ENCODE assay signal across 9 cellular contexts in the genomic region with DNA sequence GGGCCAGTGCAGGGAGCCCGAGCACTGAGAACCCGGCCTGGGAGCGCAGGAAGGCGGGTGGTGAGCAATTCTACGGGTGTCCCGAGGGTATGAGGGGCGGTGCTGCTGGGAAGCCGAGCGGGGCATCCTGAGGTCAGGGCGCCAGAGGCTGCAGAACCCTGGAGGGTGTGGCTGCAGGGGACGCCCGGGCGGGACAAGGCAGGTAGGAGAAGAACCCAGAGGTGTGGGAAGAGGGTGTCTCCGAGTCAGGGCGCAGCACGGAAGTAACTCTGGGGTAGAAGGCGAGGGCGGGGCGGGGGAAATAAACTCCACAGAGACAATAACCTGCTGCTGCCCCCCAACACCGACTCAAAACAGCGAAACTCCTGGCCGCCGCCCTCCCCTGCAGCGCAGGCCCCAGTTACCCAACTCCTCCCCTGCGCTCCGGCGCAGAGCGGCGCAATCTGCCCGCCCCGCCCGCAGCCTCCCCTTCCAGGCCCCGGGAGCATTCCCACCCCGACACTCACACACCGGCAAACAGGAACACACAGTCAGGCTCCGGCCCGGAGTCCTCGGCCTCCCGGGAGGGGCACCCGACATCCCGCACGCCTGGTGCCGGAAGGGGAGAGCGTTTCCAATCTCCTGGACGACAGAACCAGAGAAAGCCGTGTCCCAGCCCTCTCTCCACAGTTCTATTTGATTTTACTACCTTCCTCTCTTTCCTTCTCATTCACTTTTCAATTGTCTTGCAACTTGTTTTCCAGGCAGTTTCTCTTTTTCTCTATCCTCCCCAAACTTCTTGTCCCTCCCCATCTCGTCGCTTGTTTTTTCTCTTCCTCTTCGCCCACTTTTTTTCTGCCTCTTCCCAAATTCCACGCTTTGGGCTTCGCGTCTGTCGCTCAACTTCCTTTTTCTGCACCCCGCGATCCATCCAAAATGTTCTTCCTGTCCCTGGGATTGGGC. TPM values are rescaled to one million over a fixed set of nuclear protein-coding genes. Genes with fewer than 3 reads are reported as not detected.
DNase-seq lines count a peak whose midpoint lies in the region; ATAC-seq and TF ChIP-seq lines count a peak whose summit lies in the region.
"Had no signal": no experiment of that assay in that cellular context is flagged by ENCODE, and none has a peak within 500 bp of the region (broad histone marks: within the 10 kb centered on the region; RNA-seq: fewer than 3 reads in every experiment).

No MANE protein-coding gene starts in this region.

- H3K27ac ChIP-seq in suprapubic skin: no peak overlapping the region
- H3K27ac ChIP-seq: pancreas had no signal

- H3K36me3 ChIP-seq in iPS-15b (ENCODE audit: control insufficient read depth, insufficient read depth, low read length) (no peaks in the 10 kb centered on the region), suprapubic skin (no peaks in the 10 kb centered on the region)
- H3K36me3 ChIP-seq: pancreas had no signal

- peak overlapping the region; percentile 79 for H3K4me3 ChIP-seq in iPS-15b (ENCODE audit: low read depth, low read length)
- H3K4me3 ChIP-seq in suprapubic skin: peak overlapping the region; percentile 36

- no peak for ATAC-seq in activated T-cell treated with anti-CD3 and anti-CD28 coated beads, Interleukin-2, amount 50 U/mL, for 4 hours
- peak; percentile 20 for ATAC-seq in WTC11
- ATAC-seq in GM19351 (IDR thresholded peaks at IDR 0.05; ENCODE audit: unreplicated experiment): no peak

- WGBS in suprapubic skin: 7% methylated on average over 27 of the region's 55 CpGs

- H3K36me3 Mint-ChIP-seq in activated T-cell treated with anti-CD3 and anti-CD28 coated beads, Interleukin-2, amount 50 U/mL, for 4 hours (ENCODE audit: insufficient read depth): no peaks in the 10 kb centered on the region
- H3K36me3 Mint-ChIP-seq in WTC11: peaks cover 5% of the 10 kb centered on the region; the same call in 1 of the 2 replicates

- H3K9ac ChIP-seq in iPS-15b (ENCODE audit: low read depth, low read length): peak overlapping the region; percentile 26

- H3K27ac Mint-ChIP-seq in WTC11: no peak overlapping the region

- TF ChIP-seq EP300 in suprapubic skin (IDR thresholded peaks at IDR 0.05): no peak

- CTCF ChIA-PET in WTC11 (lab: Charles Lee): interaction anchor here (4.5 kb wide), 1 partner anchor 16 kb away, joined by 43 read pairs; no protein-coding TSS in a partner anchor

- peak overlapping the region; percentile 68 for H3K4me3 Mint-ChIP-seq in activated T-cell treated with anti-CD3 and anti-CD28 coated beads, Interleukin-2, amount 50 U/mL, for 4 hours
- peak overlapping the region; percentile 94 for H3K4me3 Mint-ChIP-seq in WTC11

- peaks cover 84% of the 10 kb centered on the region for H3K27me3 Mint-ChIP-seq in activated T-cell treated with anti-CD3 and anti-CD28 coated beads, Interleukin-2, amount 50 U/mL, for 4 hours (ENCODE audit: low read depth)
- peaks cover 84% of the 10 kb centered on the region for H3K27me3 Mint-ChIP-seq in WTC11 (ENCODE audit: low read depth)

- no peak for TF ChIP-seq POLR2A in suprapubic skin (IDR thresholded peaks at IDR 0.05)

- H3K9me3 ChIP-seq in iPS-15b (ENCODE audit: control insufficient read depth, insufficient read depth, low read length): no peaks in the 10 kb centered on the region
- H3K9me3 ChIP-seq in suprapubic skin: no peaks in the 10 kb centered on the region
- H3K9me3 ChIP-seq: pancreas had no signal

- H3K4me1 Mint-ChIP-seq in activated T-cell treated with anti-CD3 and anti-CD28 coated beads, Interleukin-2, amount 50 U/mL, for 4 hours (ENCODE audit: low read depth): peaks cover 32% of the 10 kb centered on the region
- peaks cover 37% of the 10 kb centered on the region for H3K4me1 Mint-ChIP-seq in WTC11

- POLR2A ChIA-PET in WTC11 (lab: Charles Lee): no interaction called here

- no peak for DNase-seq in activated T-cell treated with anti-CD3 and anti-CD28 coated beads, Interleukin-2, amount 50 U/mL, for 4 hours
- no peak for DNase-seq in activated T-cell treated with anti-CD3 and anti-CD28 coated beads for 4 hours
- DNase-seq in WTC11 (ENCODE audit: low spot score): peak; percentile 49
- DNase-seq in suprapubic skin (ENCODE audit: low spot score in 2 of 2): no peak
- no peak for DNase-seq in NOMO-1 treated with DMSO at 0.1 percent for 48 hours (lab: John Stamatoyannopoulos, UW; ENCODE audit: unreplicated experiment)
- no peak for DNase-seq in effector CD8-positive, alpha-beta T cell (lab: John Stamatoyannopoulos, UW)

- no peak for TF ChIP-seq CTCF in WTC11 (IDR thresholded peaks at IDR 0.05)
- TF ChIP-seq CTCF in suprapubic skin (IDR thresholded peaks at IDR 0.05): no peak

- H3K4me1 ChIP-seq in iPS-15b (ENCODE audit: control insufficient read depth, insufficient read depth, low read length) (peaks cover 8% of the 10 kb centered on the region), suprapubic skin (peaks cover 35% of the 10 kb centered on the region)

- H3K9me3 Mint-ChIP-seq in activated T-cell treated with anti-CD3 and anti-CD28 coated beads, Interleukin-2, amount 50 U/mL, for 4 hours: peaks cover 5% of the 10 kb centered on the region
- peaks cover 6% of the 10 kb centered on the region for H3K9me3 Mint-ChIP-seq in WTC11

- H3K27me3 ChIP-seq in iPS-15b (ENCODE audit: control insufficient read depth, insufficient read depth, low read length): peaks cover 70% of the 10 kb centered on the region
- peaks cover 99% of the 10 kb centered on the region for H3K27me3 ChIP-seq in suprapubic skin

TF ChIP-seq in WTC11, 78 proteins besides CTCF, POLR2A, EP300 and RAD21:
- TF ChIP-seq TP53 (CRISPR knock-in tag; IDR thresholded peaks at IDR 0.05): 0 out of 2 replicates have a peak, but pooled peaks have one; percentile 33
- no peak for TF ChIP-seq PRRX2 (CRISPR knock-in tag; IDR thresholded peaks at IDR 0.05)

RNA-seq across cellular contexts. Expression of a gene that starts 2.4 kb away (rescaled TPM):
- total RNA-seq in activated T-cell treated with anti-CD3 and anti-CD28 coated beads, Interleukin-2, amount 50 U/mL, for 4 hours: not detected
- total RNA-seq in WTC11 (2021) (1.4 to 3.5 TPM (median 1.6 TPM) in 3 replicates), suprapubic skin (not detected)

RNA-seq across cellular contexts. Expression of a gene that starts 31.9 kb away (rescaled TPM):
- total RNA-seq in activated T-cell treated with anti-CD3 and anti-CD28 coated beads, Interleukin-2, amount 50 U/mL, for 4 hours: 1 to 10 TPM; 5.6 to 8.3 (median 5.9) TPM
- total RNA-seq in WTC11 (2021): 15.6 to 18.5 TPM (median 18.0 TPM) in 3 replicates
- total RNA-seq in suprapubic skin: 10 to 100 TPM in 2 of 4 donors, 1 to 10 TPM in 2; 9.1 to 19.0 (median 13.5) TPM
